Comparison of ENCODE assay signal across 16 cellular contexts in genomic region chr5:83069406-83069805, GRCh38. TPM values are rescaled to one million over a fixed set of nuclear protein-coding genes. Genes with fewer than 3 reads are reported as not detected.
A peak's percentile ranks its signal among the peaks of the same experiment; 100 is the strongest.
DNase-seq lines count a peak whose midpoint lies in the region; ATAC-seq, FAIRE-seq and TF ChIP-seq lines count a peak whose summit lies in the region.
"Had no signal": no experiment of that assay in that cellular context is flagged by ENCODE, and none has a peak within 500 bp of the region (broad histone marks: within the 10 kb centered on the region; RNA-seq: fewer than 3 reads in every experiment).

No MANE protein-coding gene starts in this region.

- H3K9me2 ChIP-seq in hepatocyte (replicated peaks; ENCODE audit: insufficient read depth), result no peaks in the 10 kb centered on the region

- H3K9me3 ChIP-seq in hepatocyte (ENCODE audit: low read depth), result no peaks in the 10 kb centered on the region
- H3K9me3 ChIP-seq in ascending aorta, result no peaks in the 10 kb centered on the region

- no peak for DNase-seq in D721Med (ENCODE audit: insufficient read length, low spot score)
- no peak for DNase-seq in H54 (ENCODE audit: insufficient read length, low spot score)
- peak; percentile 29 for DNase-seq in brain microvascular endothelial cell
- no peak for DNase-seq in hepatocyte (ENCODE audit: low spot score)
- no peak for DNase-seq in ascending aorta (ENCODE audit: low spot score in 2 of 2)
- DNase-seq in GM19238 (ENCODE audit: insufficient read length, low spot score), result no peak
- DNase-seq: AML-193; CD4-positive, alpha-beta memory T cell; NCI-H1436 treated with DMSO at 0.1 percent for 48 hours; NCI-H2081; NCI-H526; NK-92 treated with Interleukin-12 subunit alpha and Interleukin-12 subunit beta, amount 100 ng/mL, for 24 hours; OCI-M1; RPMI8226 had no signal

- TF ChIP-seq POLR2A in H54 (IDR thresholded peaks at IDR 0.05; ENCODE audit: low read depth, low read length), result no peak

- FAIRE-seq in D721Med (lab: Jason Lieb, UNC) (peak; percentile 25), H54 (lab: Jason Lieb, UNC) (peak; percentile 75)

- H3K27ac ChIP-seq in brain microvascular endothelial cell (no peak overlapping the region), hepatocyte (peak overlapping the region; percentile 9), ascending aorta (no peak overlapping the region)

- intact Hi-C loops in ascending aorta (cut with DNase I), result no loop called here

- no peak overlapping the region for H2AFZ ChIP-seq in hepatocyte

- H3K27me3 ChIP-seq in brain microvascular endothelial cell (replicated peaks) (no peaks in the 10 kb centered on the region), hepatocyte (no peaks in the 10 kb centered on the region), ascending aorta (no peaks in the 10 kb centered on the region)

- H3K79me2 ChIP-seq in hepatocyte, result peaks cover 99% of the 10 kb centered on the region

- H3K4me1 ChIP-seq in hepatocyte (ENCODE audit: insufficient read depth) (peaks cover 9% of the 10 kb centered on the region), ascending aorta (no peaks in the 10 kb centered on the region)

- H3K4me3 ChIP-seq in brain microvascular endothelial cell (ENCODE audit: low read depth, low read length), result no peak overlapping the region
- H3K4me3 ChIP-seq in hepatocyte, result no peak overlapping the region
- H3K4me3 ChIP-seq in ascending aorta, result no peak overlapping the region

- H3K36me3 ChIP-seq in brain microvascular endothelial cell (replicated peaks), result peaks cover 2% of the 10 kb centered on the region
- no peaks in the 10 kb centered on the region for H3K36me3 ChIP-seq in hepatocyte (replicated peaks; ENCODE audit: insufficient read depth, low read depth)
- no peaks in the 10 kb centered on the region for H3K36me3 ChIP-seq in ascending aorta

- no peak overlapping the region for H3K4me2 ChIP-seq in hepatocyte

- ATAC-seq in GM19023 (IDR thresholded peaks at IDR 0.05; ENCODE audit: unreplicated experiment) (no peak), HG03457 (IDR thresholded peaks at IDR 0.05; ENCODE audit: unreplicated experiment) (no peak)

- TF ChIP-seq CTCF in D721Med (IDR thresholded peaks at IDR 0.05; ENCODE audit: insufficient read depth, missing control alignments), result no peak
- TF ChIP-seq CTCF in brain microvascular endothelial cell (IDR thresholded peaks at IDR 0.05; ENCODE audit: low read depth, low read length, missing control alignments), result no peak
- TF ChIP-seq CTCF in hepatocyte (IDR thresholded peaks at IDR 0.05; ENCODE audit: poor library complexity), result no peak
- TF ChIP-seq CTCF in ascending aorta (IDR thresholded peaks at IDR 0.05), result no peak

- in situ Hi-C loops in brain microvascular endothelial cell (cut with HindIII; ENCODE audit: low pct_ligation_motif_present, low sequenced_read_pairs), result no loop called here

- H4K20me1 ChIP-seq in hepatocyte (ENCODE audit: insufficient read depth, poor library complexity, severe bottlenecking), result peaks cover 34% of the 10 kb centered on the region

- WGBS in hepatocyte (ENCODE audit: low lambda C conversion rate, missing lambda C conversion rate), result 56% methylated on average over 1 of the region's 1 CpG

RNA-seq across cellular contexts. Expression of gene TMEM167A, which starts 7.8 kb away (rescaled TPM):
- 130 and 174 TPM in 2 replicates for total RNA-seq in hepatocyte
- 137 and 140 TPM in 2 replicates for polyA plus RNA-seq in hepatocyte
- 38.3 TPM for total RNA-seq in ascending aorta

RNA-seq across cellular contexts. Expression of gene XRCC4, which starts 7.9 kb away (rescaled TPM):
- 21.2 and 21.5 TPM in 2 replicates for total RNA-seq in hepatocyte
- polyA plus RNA-seq in hepatocyte, result 12.7 and 13.8 TPM in 2 replicates
- not detected for total RNA-seq in ascending aorta

Comparison
In these comparisons a context has a peak if more than half of its experiments do, and no peak if none do; other contexts are left out.
1. RNA of gene XRCC4, which starts 7.9 kb away (total RNA-seq): 21.2 to 21.5 TPM in hepatocyte; not detected in ascending aorta (single experiment); every median in the first group is over 10 times any median in the second.